8 cellular contexts compared by ENCODE assay signal in the genomic region with DNA sequence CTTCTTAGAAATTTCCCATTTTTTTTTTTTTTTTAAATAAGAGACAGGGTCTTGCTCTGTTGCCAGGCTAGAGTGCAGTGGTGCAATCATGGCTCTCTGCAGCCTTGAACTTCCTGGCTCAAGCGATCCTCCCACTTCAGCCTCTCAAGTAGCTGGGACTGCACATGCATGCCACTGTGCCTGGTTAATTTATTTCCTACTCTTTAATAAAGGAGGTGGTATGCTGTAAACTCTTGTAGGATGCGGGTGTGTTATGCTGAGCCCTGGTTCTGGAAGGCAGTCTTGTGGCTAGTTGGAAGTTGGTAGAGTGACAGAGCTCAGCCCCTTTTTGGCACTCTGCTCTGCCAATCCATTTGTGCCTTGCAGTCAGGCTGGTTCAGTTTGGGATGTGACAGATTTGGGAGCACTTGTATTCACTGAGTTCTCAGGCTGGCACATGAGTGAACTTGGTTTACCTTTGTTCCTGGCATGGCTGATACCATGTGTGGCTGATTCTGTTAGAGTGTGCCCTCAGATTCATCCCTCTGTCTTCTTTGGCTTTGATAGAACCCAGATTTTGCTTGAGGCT. TPM values are rescaled to one million over a fixed set of nuclear protein-coding genes. Genes with fewer than 3 reads are reported as not detected.
DNase-seq lines count a peak whose midpoint lies in the region; ATAC-seq and TF ChIP-seq lines count a peak whose summit lies in the region.
"Not testable (repeated sequence)": the region's sequence is repeated elsewhere in the genome, so short reads cannot be mapped to it uniquely, and the experiment has no call there.
"Had no signal": no experiment of that assay in that cellular context is flagged by ENCODE, and none has a peak within 500 bp of the region (broad histone marks: within the 10 kb centered on the region; RNA-seq: fewer than 3 reads in every experiment).

No MANE protein-coding gene starts in this region.

- DNase-seq in NCI-H1694 (lab: John Stamatoyannopoulos, UW) (peak; percentile 16), amniotic epithelial cell (ENCODE audit: low read depth) (peak; percentile 48), fibroblast of peridontal ligament (ENCODE audit: extremely low read depth) (peak; percentile 28)
- not testable (repeated sequence) for DNase-seq in left cardiac atrium, right lobe of liver

- peak overlapping the region; percentile 27; the same call in 1 of the 2 replicates for H3K4me2 ChIP-seq in DOHH2 (ENCODE audit: low read length)
- not testable (repeated sequence) for H3K4me2 ChIP-seq in parathyroid adenoma (ENCODE audit: low read length)

- WGBS in right lobe of liver (ENCODE audit: insufficient coverage, low coverage, low lambda C conversion rate, missing lambda C conversion rate) = no CpG with 5 or more reads among the region's 2 CpGs

- TF ChIP-seq POLR2A in right lobe of liver (IDR thresholded peaks at IDR 0.05) = not testable (repeated sequence)

- not testable (repeated sequence) for H3K9me3 ChIP-seq in DOHH2 (ENCODE audit: control insufficient read depth, insufficient read depth, low read length); right lobe of liver; parathyroid adenoma (ENCODE audit: control insufficient read depth, low read length)

- not testable (repeated sequence) for H3K9ac ChIP-seq in parathyroid adenoma

- not testable (repeated sequence) for H3K36me3 ChIP-seq in DOHH2 (ENCODE audit: control insufficient read depth, low read length); right lobe of liver; parathyroid adenoma (ENCODE audit: control insufficient read depth, insufficient read depth, low read length)

- H3K79me2 ChIP-seq in DOHH2 (ENCODE audit: control insufficient read depth, low read length); parathyroid adenoma: not testable (repeated sequence)

- not testable (repeated sequence) for TF ChIP-seq CTCF in DOHH2 (IDR thresholded peaks at IDR 0.05; ENCODE audit: low read depth, low read length, poor library complexity, severe bottlenecking); right lobe of liver (IDR thresholded peaks at IDR 0.05); parathyroid adenoma (IDR thresholded peaks at IDR 0.05)

- not testable (repeated sequence) for H3K27me3 ChIP-seq in DOHH2 (ENCODE audit: control insufficient read depth, low read length); right lobe of liver; parathyroid adenoma (ENCODE audit: control insufficient read depth, insufficient read depth, low read length)

- H3F3A ChIP-seq in DOHH2 (ENCODE audit: control insufficient read depth, insufficient read depth) = not testable (repeated sequence)

- H3K9me2 ChIP-seq in DOHH2 (replicated peaks; ENCODE audit: control insufficient read depth, low read length) = not testable (repeated sequence)

- intact Hi-C loops in left cardiac atrium (cut with DNase I); right lobe of liver (cut with DNase I): not testable (repeated sequence)

- H2AFZ ChIP-seq in parathyroid adenoma = not testable (repeated sequence)

- ATAC-seq in left cardiac atrium (peak; percentile 43 to 75), right lobe of liver (peak; percentile 12 to 42 (median 22))

- not testable (repeated sequence) for H4K20me1 ChIP-seq in DOHH2 (ENCODE audit: control insufficient read depth, insufficient read depth, low read depth, low read length)

- not testable (repeated sequence) for H3K4me3 ChIP-seq in DOHH2 (ENCODE audit: low read length); right lobe of liver; parathyroid adenoma (ENCODE audit: low read depth, low read length)

- H3K4me1 ChIP-seq in DOHH2 (ENCODE audit: control insufficient read depth, low read length) (peaks cover 55% of the 10 kb centered on the region), parathyroid adenoma (peaks cover 29% of the 10 kb centered on the region)
- not testable (repeated sequence) for H3K4me1 ChIP-seq in right lobe of liver

- H3K27ac ChIP-seq in DOHH2 (ENCODE audit: low read depth, low read length) (peak overlapping the region; percentile 80), parathyroid adenoma (peak overlapping the region; percentile 99)
- H3K27ac ChIP-seq in right lobe of liver = not testable (repeated sequence)

RNA-seq across cellular contexts. Expression of a gene that starts 58.3 kb away (rescaled TPM):
- total RNA-seq in left cardiac atrium (under 1 TPM; 0.39 to 0.62 TPM), right lobe of liver (under 1 TPM; 0.29 to 0.60 (median 0.35) TPM)
- total RNA-seq: H4 had no signal
